Comparison of ENCODE assay signal across 9 cellular contexts in genomic region chr11:68009391-68010000, GRCh38. TPM values are rescaled to one million over a fixed set of nuclear protein-coding genes. Genes with fewer than 3 reads are reported as not detected.
DNase-seq lines count a peak whose midpoint lies in the region; ATAC-seq, FAIRE-seq and TF ChIP-seq lines count a peak whose summit lies in the region.
"Had no signal": no experiment of that assay in that cellular context is flagged by ENCODE, and none has a peak within 500 bp of the region (broad histone marks: within the 10 kb centered on the region; RNA-seq: fewer than 3 reads in every experiment).

No MANE protein-coding gene starts in this region.

- peak; percentile 0 for ATAC-seq in sciatic nerve
- no peak for ATAC-seq in GM19035 (IDR thresholded peaks at IDR 0.05; ENCODE audit: unreplicated experiment)
- ATAC-seq in activated T-cell treated with anti-CD3 and anti-CD28 coated beads, Interleukin-2, amount 50 U/mL, for 4 hours = no peak
- ATAC-seq in GM18870 (IDR thresholded peaks at IDR 0.05; ENCODE audit: unreplicated experiment) = no peak

- no peaks in the 10 kb centered on the region for H3K9me3 Mint-ChIP-seq in activated T-cell treated with anti-CD3 and anti-CD28 coated beads, Interleukin-2, amount 50 U/mL, for 4 hours

- H3K4me1 Mint-ChIP-seq in activated T-cell treated with anti-CD3 and anti-CD28 coated beads, Interleukin-2, amount 50 U/mL, for 4 hours (ENCODE audit: low read depth) = peaks cover 4% of the 10 kb centered on the region

- H3K36me3 Mint-ChIP-seq in activated T-cell treated with anti-CD3 and anti-CD28 coated beads, Interleukin-2, amount 50 U/mL, for 4 hours (ENCODE audit: insufficient read depth) = no peaks in the 10 kb centered on the region

- H3K4me3 ChIP-seq in Peyer's patch = peak overlapping the region in 2 of 4 donors; percentile 48
- H3K4me3 ChIP-seq in esophagus (ENCODE audit: low read depth in 1 of 2, low read length in 2 of 2) = no peak overlapping the region

- H3K27me3 ChIP-seq in Peyer's patch (no peaks in the 10 kb centered on the region), esophagus (ENCODE audit: control insufficient read depth in 1 of 2, insufficient read depth in 2 of 2, low read length in 2 of 2) (no peaks in the 10 kb centered on the region)

- intact Hi-C loops in sciatic nerve (cut with DNase I) = no loop called here

- whole genome bisulfite sequencing in esophagus, 2 donors = 57 to 77% methylated on average over 11 of the region's 11 CpGs

- H3K9me3 ChIP-seq in Peyer's patch (no peaks in the 10 kb centered on the region), esophagus (ENCODE audit: control insufficient read depth in 2 of 2, insufficient read depth in 1 of 2, low read depth in 1 of 2, low read length in 1 of 2) (no peaks in the 10 kb centered on the region)

- H3K27ac ChIP-seq in Peyer's patch (peak overlapping the region; percentile 65 to 98 (median 90)), esophagus (ENCODE audit: low read depth in 2 of 2, low read length in 1 of 2) (peak overlapping the region; percentile 81 to 84)

- peak; percentile 76 for FAIRE-seq in GM19239 (lab: Jason Lieb, UNC)

- no peak overlapping the region for H3K4me3 Mint-ChIP-seq in activated T-cell treated with anti-CD3 and anti-CD28 coated beads, Interleukin-2, amount 50 U/mL, for 4 hours

- peaks cover 2% of the 10 kb centered on the region for H3K27me3 Mint-ChIP-seq in activated T-cell treated with anti-CD3 and anti-CD28 coated beads, Interleukin-2, amount 50 U/mL, for 4 hours (ENCODE audit: low read depth)

- H3K4me1 ChIP-seq in Peyer's patch (peaks cover 8 to 60% (median 20%) of the 10 kb centered on the region in 4 donors), esophagus (ENCODE audit: control insufficient read depth in 2 of 2, insufficient read depth in 2 of 2, low read length in 1 of 2) (peaks cover 0 to 22% of the 10 kb centered on the region in 2 donors)

- TF ChIP-seq CTCF in Peyer's patch (IDR thresholded peaks at IDR 0.05) = peak in 2 of 6 experiments; percentile 21 to 23

- H3K36me3 ChIP-seq in Peyer's patch = no peaks in the 10 kb centered on the region
- no peaks in the 10 kb centered on the region for H3K36me3 ChIP-seq in esophagus (ENCODE audit: control insufficient read depth in 2 of 2, insufficient read depth in 2 of 2, low read length in 1 of 2)

- DNase-seq in GM19239 (ENCODE audit: insufficient read length, low spot score) = no peak
- DNase-seq in Peyer's patch = peak in 2 of 3 donors; percentile 57 to 73
- DNase-seq in sciatic nerve (ENCODE audit: low spot score) = peak; percentile 60
- no peak for DNase-seq in T-helper 9 cell
- DNase-seq in activated T-cell treated with anti-CD3 and anti-CD28 coated beads, Interleukin-2, amount 50 U/mL, for 4 hours = no peak

- no peak for TF ChIP-seq POLR2A in Peyer's patch (IDR thresholded peaks at IDR 0.05)

RNA-seq across cellular contexts. Expression of gene ALDH3B1, which starts 0.6 kb away (rescaled TPM):
- 10 to 100 TPM; 14.9 to 53.5 (median 37.0) TPM for total RNA-seq in Peyer's patch
- polyA plus RNA-seq in esophagus = 10 to 100 TPM in 1 of 2 donors, 1 to 10 TPM in 1; 5.0 to 19.7 TPM
- total RNA-seq in sciatic nerve = 46.7 TPM
- total RNA-seq in activated T-cell treated with anti-CD3 and anti-CD28 coated beads, Interleukin-2, amount 50 U/mL, for 4 hours = under 1 TPM in 2 of 3 donors, not detected in 1; 0.08 to 0.15 TPM
- total RNA-seq: T-helper 2 cell treated with Interferon-gamma antibody and Interleukin-4, amounts not matched to agents 100 ng/mL and 5 ng/mL, for 36 hours had no signal

RNA-seq across cellular contexts. Expression of gene UNC93B1, which starts 5.6 kb away (rescaled TPM):
- total RNA-seq in Peyer's patch = 100 to 1,000 TPM in 1 of 4 donors, 10 to 100 TPM in 3; 68.7 to 154 (median 91.6) TPM
- polyA plus RNA-seq in esophagus = 10 to 100 TPM; 20.5 to 24.4 TPM
- 37.0 TPM for total RNA-seq in sciatic nerve
- 10 to 100 TPM; 12.8 to 15.6 (median 14.1) TPM for total RNA-seq in activated T-cell treated with anti-CD3 and anti-CD28 coated beads, Interleukin-2, amount 50 U/mL, for 4 hours

RNA-seq across cellular contexts. Expression of gene NDUFS8, which starts 21.0 kb away (rescaled TPM):
- total RNA-seq in Peyer's patch (100 to 1,000 TPM; 153 to 195 (median 162) TPM), sciatic nerve (63.9 TPM)
- 100 to 1,000 TPM; 131 to 168 TPM for polyA plus RNA-seq in esophagus
- total RNA-seq in activated T-cell treated with anti-CD3 and anti-CD28 coated beads, Interleukin-2, amount 50 U/mL, for 4 hours = 100 to 1,000 TPM; 157 to 173 (median 159) TPM

RNA-seq across cellular contexts. Expression of gene TCIRG1, which starts 29.3 kb away (rescaled TPM):
- total RNA-seq in Peyer's patch (100 to 1,000 TPM; 239 to 586 (median 464) TPM), sciatic nerve (128 TPM)
- 10 to 100 TPM; 51.0 to 74.0 TPM for polyA plus RNA-seq in esophagus
- 100 to 1,000 TPM in 2 of 3 donors, 10 to 100 TPM in 1; 87.0 to 109 (median 101) TPM for total RNA-seq in activated T-cell treated with anti-CD3 and anti-CD28 coated beads, Interleukin-2, amount 50 U/mL, for 4 hours

Comparison
In these comparisons a context has a peak if more than half of its experiments do, and no peak if none do; other contexts are left out.
1. DNase-seq: peak in Peyer's patch (2 of 3) and sciatic nerve (single experiment); none in GM19239 (single experiment), T-helper 9 cell (single experiment) and activated T-cell treated with anti-CD3 and anti-CD28 coated beads, Interleukin-2, amount 50 U/mL, for 4 hours (single experiment).
2. RNA of gene ALDH3B1, which starts 0.6 kb away (total RNA-seq): 14.9 to 53.5 TPM in Peyer's patch and 46.7 TPM in sciatic nerve (single experiment); 0.08 to 0.15 TPM in activated T-cell treated with anti-CD3 and anti-CD28 coated beads, Interleukin-2, amount 50 U/mL, for 4 hours; every median in the first group is over 10 times any median in the second.